ENCODE assay signal across 18 cellular contexts in genomic region chr4:129346760-129347159, GRCh38.
"Had no signal": no experiment of that assay in that cellular context is flagged by ENCODE, and none has a peak within 500 bp of the region (broad histone marks: within the 10 kb centered on the region; RNA-seq: fewer than 3 reads in every experiment).

No MANE protein-coding gene starts in this region.

- H3K4me3 Mint-ChIP-seq: naive thymus-derived CD8-positive, alpha-beta T cell; stimulated activated naive B cell treated with anti-CD40 and anti-IgM and Interleukin-4, amounts not matched to agents 10 μg/mL and 1 μg/mL and 100 μg/mL, for 72 hours; stimulated activated naive CD8-positive, alpha-beta T cell treated with anti-CD3 and anti-CD28 coated beads, Interleukin-15, Interleukin-2, amounts not matched to agents 100 ng/mL and 50 ng/mL, for 24 hours had no signal

- H3K36me3 Mint-ChIP-seq: naive thymus-derived CD8-positive, alpha-beta T cell; stimulated activated naive B cell treated with anti-CD40 and anti-IgM and Interleukin-4, amounts not matched to agents 10 μg/mL and 1 μg/mL and 100 μg/mL, for 72 hours had no signal

- DNase-seq: dorsolateral prefrontal cortex; effector CD4-positive, alpha-beta T cell; gastrocnemius medialis; head of caudate nucleus; left ventricle myocardium superior; lower lobe of right lung; naive thymus-derived CD8-positive, alpha-beta T cell; pancreas; retina; right lobe of liver; small intestine; stimulated activated CD4-positive, alpha-beta T cell treated with anti-CD3 and anti-CD28 coated beads, Interleukin-15, amount 100 ng/mL, for 24 hours; stimulated activated CD4-positive, alpha-beta T cell treated with anti-CD3 and anti-CD28 coated beads, Interleukin-2, amount 100 ng/mL, for 48 hours; stimulated activated naive B cell treated with anti-CD40 and anti-IgM and Interleukin-4, amounts not matched to agents 10 μg/mL and 1 μg/mL and 100 μg/mL, for 72 hours; transverse colon; upper lobe of right lung; uterus had no signal

- ATAC-seq: gastrocnemius medialis; left ventricle myocardium superior; lower lobe of right lung; naive thymus-derived CD8-positive, alpha-beta T cell; pancreas; right lobe of liver; stimulated activated naive B cell treated with anti-CD40 and anti-IgM and Interleukin-4, amounts not matched to agents 10 μg/mL and 1 μg/mL and 100 μg/mL, for 72 hours; upper lobe of right lung had no signal

- H3K27ac Mint-ChIP-seq: naive thymus-derived CD8-positive, alpha-beta T cell; stimulated activated naive B cell treated with anti-CD40 and anti-IgM and Interleukin-4, amounts not matched to agents 10 μg/mL and 1 μg/mL and 100 μg/mL, for 72 hours; stimulated activated naive CD8-positive, alpha-beta T cell treated with anti-CD3 and anti-CD28 coated beads, Interleukin-15, Interleukin-2, amounts not matched to agents 100 ng/mL and 50 ng/mL, for 24 hours had no signal

- H3K4me1 Mint-ChIP-seq: stimulated activated naive B cell treated with anti-CD40 and anti-IgM and Interleukin-4, amounts not matched to agents 10 μg/mL and 1 μg/mL and 100 μg/mL, for 72 hours had no signal

- H3K9me3 Mint-ChIP-seq: naive thymus-derived CD8-positive, alpha-beta T cell; stimulated activated naive B cell treated with anti-CD40 and anti-IgM and Interleukin-4, amounts not matched to agents 10 μg/mL and 1 μg/mL and 100 μg/mL, for 72 hours; stimulated activated naive CD8-positive, alpha-beta T cell treated with anti-CD3 and anti-CD28 coated beads, Interleukin-15, Interleukin-2, amounts not matched to agents 100 ng/mL and 50 ng/mL, for 24 hours had no signal

- H3K4me3 ChIP-seq: dorsolateral prefrontal cortex, gastrocnemius medialis, lower lobe of right lung, pancreas, right lobe of liver, transverse colon, upper lobe of right lung, uterus had no signal
